ENCODE assay signal across 1 cellular context in the genomic region with DNA sequence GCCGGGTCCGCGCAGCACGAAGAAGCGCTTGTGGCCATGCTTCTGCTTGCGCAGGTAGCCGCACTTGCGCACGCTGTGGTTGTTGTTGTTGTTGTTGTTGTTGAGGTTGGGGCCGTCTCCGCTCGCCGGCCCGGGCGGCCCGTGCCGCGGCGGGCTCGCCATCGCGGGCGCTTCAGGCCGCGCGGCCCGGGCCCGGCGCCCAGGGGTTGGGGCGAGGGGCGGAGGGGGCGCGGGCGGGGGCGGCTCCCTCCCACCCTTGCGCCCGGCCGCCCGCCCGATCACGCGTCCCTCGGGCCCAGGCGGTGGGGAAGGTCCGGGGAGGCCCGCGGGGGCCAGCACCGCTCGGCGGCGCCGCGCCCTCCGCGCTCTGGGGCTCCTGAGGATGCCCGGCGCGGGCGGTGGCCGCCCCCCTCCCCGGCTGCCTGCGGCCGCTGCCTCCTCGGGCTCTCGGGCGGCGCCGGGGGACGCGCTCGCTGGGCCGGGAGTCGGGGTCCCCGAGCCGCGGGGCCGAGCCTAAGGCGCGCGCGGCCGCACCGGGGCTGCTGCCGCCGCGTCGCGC.
TF ChIP-seq lines count a peak whose summit lies in the region.

No MANE protein-coding gene starts in this region.

TF ChIP-seq in A549, 52 proteins besides CTCF, POLR2A, EP300 and RAD21 (continued from another document):
- no peak for TF ChIP-seq REST (IDR thresholded peaks at IDR 0.05)
TF ChIP-seq in A549: peak in this region for 0.
